ENCODE assay signal across 1 cellular context in the genomic region with DNA sequence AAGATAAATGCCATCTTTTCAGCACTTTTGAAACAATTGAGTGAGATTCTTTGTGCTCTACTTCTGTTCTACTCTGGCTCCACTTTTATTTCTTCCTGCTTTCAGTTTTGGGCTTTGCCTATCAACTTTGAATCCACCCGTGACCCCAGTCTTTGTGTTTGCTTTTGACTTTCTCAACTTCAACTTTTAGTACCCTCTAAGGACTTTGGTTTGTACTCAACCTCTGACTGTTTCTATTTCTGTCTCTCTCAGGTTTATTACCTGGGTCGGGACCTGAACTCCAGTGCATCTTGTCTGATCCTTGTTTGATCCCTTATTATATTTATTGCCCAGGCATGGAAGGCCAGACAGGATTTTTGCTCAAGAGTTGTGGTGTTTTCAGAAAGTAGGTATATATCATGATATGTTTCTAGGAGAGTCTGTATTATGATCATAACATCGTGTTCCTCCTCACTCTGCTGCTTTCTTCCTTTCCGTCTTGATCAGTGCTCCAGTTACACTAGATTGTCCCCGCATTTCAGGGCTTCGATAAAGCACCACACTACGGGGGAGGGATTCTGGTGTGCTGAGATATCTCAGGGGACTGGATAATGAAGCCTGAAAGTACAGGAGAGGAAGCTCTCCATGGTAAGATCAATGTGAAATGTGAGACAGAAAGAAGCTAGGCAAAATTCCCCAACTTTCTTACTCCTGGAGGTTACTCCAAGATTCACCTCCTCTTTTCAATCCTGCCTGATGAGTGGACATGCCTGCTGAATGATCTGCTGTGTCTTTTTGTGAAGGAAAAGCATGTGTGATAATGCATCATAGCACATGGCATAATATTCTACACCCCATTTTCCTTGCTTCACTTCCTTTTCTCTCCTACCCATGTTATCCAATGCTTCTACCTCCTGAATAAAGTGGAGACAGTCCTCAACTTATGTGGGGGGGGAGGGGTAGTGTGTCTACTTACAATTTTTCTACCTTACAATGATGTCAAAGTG.
TF ChIP-seq lines count a peak whose summit lies in the region.

No MANE protein-coding gene starts in this region.

TF ChIP-seq in K562, 482 proteins besides CTCF, POLR2A, EP300 and RAD21 (continued from another document and continues in another):
- TF ChIP-seq, protein P1, sequence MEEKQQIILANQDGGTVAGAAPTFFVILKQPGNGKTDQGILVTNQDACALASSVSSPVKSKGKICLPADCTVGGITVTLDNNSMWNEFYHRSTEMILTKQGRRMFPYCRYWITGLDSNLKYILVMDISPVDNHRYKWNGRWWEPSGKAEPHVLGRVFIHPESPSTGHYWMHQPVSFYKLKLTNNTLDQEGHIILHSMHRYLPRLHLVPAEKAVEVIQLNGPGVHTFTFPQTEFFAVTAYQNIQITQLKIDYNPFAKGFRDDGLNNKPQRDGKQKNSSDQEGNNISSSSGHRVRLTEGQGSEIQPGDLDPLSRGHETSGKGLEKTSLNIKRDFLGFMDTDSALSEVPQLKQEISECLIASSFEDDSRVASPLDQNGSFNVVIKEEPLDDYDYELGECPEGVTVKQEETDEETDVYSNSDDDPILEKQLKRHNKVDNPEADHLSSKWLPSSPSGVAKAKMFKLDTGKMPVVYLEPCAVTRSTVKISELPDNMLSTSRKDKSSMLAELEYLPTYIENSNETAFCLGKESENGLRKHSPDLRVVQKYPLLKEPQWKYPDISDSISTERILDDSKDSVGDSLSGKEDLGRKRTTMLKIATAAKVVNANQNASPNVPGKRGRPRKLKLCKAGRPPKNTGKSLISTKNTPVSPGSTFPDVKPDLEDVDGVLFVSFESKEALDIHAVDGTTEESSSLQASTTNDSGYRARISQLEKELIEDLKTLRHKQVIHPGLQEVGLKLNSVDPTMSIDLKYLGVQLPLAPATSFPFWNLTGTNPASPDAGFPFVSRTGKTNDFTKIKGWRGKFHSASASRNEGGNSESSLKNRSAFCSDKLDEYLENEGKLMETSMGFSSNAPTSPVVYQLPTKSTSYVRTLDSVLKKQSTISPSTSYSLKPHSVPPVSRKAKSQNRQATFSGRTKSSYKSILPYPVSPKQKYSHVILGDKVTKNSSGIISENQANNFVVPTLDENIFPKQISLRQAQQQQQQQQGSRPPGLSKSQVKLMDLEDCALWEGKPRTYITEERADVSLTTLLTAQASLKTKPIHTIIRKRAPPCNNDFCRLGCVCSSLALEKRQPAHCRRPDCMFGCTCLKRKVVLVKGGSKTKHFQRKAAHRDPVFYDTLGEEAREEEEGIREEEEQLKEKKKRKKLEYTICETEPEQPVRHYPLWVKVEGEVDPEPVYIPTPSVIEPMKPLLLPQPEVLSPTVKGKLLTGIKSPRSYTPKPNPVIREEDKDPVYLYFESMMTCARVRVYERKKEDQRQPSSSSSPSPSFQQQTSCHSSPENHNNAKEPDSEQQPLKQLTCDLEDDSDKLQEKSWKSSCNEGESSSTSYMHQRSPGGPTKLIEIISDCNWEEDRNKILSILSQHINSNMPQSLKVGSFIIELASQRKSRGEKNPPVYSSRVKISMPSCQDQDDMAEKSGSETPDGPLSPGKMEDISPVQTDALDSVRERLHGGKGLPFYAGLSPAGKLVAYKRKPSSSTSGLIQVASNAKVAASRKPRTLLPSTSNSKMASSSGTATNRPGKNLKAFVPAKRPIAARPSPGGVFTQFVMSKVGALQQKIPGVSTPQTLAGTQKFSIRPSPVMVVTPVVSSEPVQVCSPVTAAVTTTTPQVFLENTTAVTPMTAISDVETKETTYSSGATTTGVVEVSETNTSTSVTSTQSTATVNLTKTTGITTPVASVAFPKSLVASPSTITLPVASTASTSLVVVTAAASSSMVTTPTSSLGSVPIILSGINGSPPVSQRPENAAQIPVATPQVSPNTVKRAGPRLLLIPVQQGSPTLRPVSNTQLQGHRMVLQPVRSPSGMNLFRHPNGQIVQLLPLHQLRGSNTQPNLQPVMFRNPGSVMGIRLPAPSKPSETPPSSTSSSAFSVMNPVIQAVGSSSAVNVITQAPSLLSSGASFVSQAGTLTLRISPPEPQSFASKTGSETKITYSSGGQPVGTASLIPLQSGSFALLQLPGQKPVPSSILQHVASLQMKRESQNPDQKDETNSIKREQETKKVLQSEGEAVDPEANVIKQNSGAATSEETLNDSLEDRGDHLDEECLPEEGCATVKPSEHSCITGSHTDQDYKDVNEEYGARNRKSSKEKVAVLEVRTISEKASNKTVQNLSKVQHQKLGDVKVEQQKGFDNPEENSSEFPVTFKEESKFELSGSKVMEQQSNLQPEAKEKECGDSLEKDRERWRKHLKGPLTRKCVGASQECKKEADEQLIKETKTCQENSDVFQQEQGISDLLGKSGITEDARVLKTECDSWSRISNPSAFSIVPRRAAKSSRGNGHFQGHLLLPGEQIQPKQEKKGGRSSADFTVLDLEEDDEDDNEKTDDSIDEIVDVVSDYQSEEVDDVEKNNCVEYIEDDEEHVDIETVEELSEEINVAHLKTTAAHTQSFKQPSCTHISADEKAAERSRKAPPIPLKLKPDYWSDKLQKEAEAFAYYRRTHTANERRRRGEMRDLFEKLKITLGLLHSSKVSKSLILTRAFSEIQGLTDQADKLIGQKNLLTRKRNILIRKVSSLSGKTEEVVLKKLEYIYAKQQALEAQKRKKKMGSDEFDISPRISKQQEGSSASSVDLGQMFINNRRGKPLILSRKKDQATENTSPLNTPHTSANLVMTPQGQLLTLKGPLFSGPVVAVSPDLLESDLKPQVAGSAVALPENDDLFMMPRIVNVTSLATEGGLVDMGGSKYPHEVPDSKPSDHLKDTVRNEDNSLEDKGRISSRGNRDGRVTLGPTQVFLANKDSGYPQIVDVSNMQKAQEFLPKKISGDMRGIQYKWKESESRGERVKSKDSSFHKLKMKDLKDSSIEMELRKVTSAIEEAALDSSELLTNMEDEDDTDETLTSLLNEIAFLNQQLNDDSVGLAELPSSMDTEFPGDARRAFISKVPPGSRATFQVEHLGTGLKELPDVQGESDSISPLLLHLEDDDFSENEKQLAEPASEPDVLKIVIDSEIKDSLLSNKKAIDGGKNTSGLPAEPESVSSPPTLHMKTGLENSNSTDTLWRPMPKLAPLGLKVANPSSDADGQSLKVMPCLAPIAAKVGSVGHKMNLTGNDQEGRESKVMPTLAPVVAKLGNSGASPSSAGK (IDR thresholded peaks at IDR 0.05) = peak; percentile 96
- TF ChIP-seq U2AF2 (optimal IDR thresholded peaks at IDR 0.05; ENCODE audit: low read depth, low read length) (no peak), MTA1 (IDR thresholded peaks at IDR 0.05; ENCODE audit: borderline replicate concordance) (no peak), POLR2AphosphoS5 (IDR thresholded peaks at IDR 0.05; ENCODE audit: control insufficient read depth, insufficient read depth, low read depth, low read length) (peak; percentile 76), ZNF507 (tag; conservative IDR thresholded peaks at IDR 0.05) (no peak), BACH1 (tag; IDR thresholded peaks at IDR 0.05) (no peak), ZNF644 (tag; IDR thresholded peaks at IDR 0.05; ENCODE audit: low read depth) (no peak), CBFA2T3 (IDR thresholded peaks at IDR 0.05) (peak; percentile 93), SRSF9 (IDR thresholded peaks at IDR 0.05; ENCODE audit: borderline replicate concordance, low read depth, low read length) (no peak), ZNF253 (CRISPR knock-in tag; conservative IDR thresholded peaks at IDR 0.05) (no peak), PTRF (tag; IDR thresholded peaks at IDR 0.05) (no peak), NCOA1 (IDR thresholded peaks at IDR 0.05; ENCODE audit: low read depth) (0 out of 2 replicates have a peak, but pooled peaks have one; percentile 12), CBFA2T2 (conservative IDR thresholded peaks at IDR 0.05) (peak; percentile 85), SREBF2 (CRISPR knock-in tag; IDR thresholded peaks at IDR 0.05) (no peak), CSDE1 (IDR thresholded peaks at IDR 0.05) (no peak), TCF7L2 (IDR thresholded peaks at IDR 0.05; ENCODE audit: low read depth, low read length) (no peak), ETV1 (tag; conservative IDR thresholded peaks at IDR 0.05; ENCODE audit: low read depth) (no peak), ZFP36 (IDR thresholded peaks at IDR 0.05; ENCODE audit: low read depth, low read length, partially characterized antibody) (no peak), SOX6 (IDR thresholded peaks at IDR 0.05) (peak; percentile 43; the same call in 1 of the 2 replicates), EHMT2 (IDR thresholded peaks at IDR 0.05) (peak; percentile 10; the same call in 1 of the 2 replicates), BRD9 (IDR thresholded peaks at IDR 0.05; ENCODE audit: low read depth, partially characterized antibody) (no peak), ZNF311 (CRISPR knock-in tag; IDR thresholded peaks at IDR 0.05) (no peak), ZNF212 (CRISPR knock-in tag; IDR thresholded peaks at IDR 0.05) (no peak)
- TF ChIP-seq, protein P2, sequence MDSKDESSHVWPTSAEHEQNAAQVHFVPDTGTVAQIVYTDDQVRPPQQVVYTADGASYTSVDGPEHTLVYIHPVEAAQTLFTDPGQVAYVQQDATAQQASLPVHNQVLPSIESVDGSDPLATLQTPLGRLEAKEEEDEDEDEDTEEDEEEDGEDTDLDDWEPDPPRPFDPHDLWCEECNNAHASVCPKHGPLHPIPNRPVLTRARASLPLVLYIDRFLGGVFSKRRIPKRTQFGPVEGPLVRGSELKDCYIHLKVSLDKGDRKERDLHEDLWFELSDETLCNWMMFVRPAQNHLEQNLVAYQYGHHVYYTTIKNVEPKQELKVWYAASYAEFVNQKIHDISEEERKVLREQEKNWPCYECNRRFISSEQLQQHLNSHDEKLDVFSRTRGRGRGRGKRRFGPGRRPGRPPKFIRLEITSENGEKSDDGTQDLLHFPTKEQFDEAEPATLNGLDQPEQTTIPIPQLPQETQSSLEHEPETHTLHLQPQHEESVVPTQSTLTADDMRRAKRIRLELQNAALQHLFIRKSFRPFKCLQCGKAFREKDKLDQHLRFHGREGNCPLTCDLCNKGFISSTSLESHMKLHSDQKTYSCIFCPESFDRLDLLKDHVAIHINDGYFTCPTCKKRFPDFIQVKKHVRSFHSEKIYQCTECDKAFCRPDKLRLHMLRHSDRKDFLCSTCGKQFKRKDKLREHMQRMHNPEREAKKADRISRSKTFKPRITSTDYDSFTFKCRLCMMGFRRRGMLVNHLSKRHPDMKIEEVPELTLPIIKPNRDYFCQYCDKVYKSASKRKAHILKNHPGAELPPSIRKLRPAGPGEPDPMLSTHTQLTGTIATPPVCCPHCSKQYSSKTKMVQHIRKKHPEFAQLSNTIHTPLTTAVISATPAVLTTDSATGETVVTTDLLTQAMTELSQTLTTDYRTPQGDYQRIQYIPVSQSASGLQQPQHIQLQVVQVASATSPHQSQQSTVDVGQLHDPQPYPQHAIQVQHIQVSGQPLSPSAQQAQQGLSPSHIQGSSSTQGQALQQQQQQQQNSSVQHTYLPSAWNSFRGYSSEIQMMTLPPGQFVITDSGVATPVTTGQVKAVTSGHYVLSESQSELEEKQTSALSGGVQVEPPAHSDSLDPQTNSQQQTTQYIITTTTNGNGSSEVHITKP (IDR thresholded peaks at IDR 0.05; ENCODE audit: partially characterized antibody) = peak; percentile 28
- TF ChIP-seq, protein P3, sequence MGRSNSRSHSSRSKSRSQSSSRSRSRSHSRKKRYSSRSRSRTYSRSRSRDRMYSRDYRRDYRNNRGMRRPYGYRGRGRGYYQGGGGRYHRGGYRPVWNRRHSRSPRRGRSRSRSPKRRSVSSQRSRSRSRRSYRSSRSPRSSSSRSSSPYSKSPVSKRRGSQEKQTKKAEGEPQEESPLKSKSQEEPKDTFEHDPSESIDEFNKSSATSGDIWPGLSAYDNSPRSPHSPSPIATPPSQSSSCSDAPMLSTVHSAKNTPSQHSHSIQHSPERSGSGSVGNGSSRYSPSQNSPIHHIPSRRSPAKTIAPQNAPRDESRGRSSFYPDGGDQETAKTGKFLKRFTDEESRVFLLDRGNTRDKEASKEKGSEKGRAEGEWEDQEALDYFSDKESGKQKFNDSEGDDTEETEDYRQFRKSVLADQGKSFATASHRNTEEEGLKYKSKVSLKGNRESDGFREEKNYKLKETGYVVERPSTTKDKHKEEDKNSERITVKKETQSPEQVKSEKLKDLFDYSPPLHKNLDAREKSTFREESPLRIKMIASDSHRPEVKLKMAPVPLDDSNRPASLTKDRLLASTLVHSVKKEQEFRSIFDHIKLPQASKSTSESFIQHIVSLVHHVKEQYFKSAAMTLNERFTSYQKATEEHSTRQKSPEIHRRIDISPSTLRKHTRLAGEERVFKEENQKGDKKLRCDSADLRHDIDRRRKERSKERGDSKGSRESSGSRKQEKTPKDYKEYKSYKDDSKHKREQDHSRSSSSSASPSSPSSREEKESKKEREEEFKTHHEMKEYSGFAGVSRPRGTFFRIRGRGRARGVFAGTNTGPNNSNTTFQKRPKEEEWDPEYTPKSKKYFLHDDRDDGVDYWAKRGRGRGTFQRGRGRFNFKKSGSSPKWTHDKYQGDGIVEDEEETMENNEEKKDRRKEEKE (IDR thresholded peaks at IDR 0.05; ENCODE audit: borderline replicate concordance in 1 of 2, control insufficient read depth in 1 of 2, low read depth in 2 of 2, low read length in 1 of 2) = no peak
- TF ChIP-seq, protein P4, sequence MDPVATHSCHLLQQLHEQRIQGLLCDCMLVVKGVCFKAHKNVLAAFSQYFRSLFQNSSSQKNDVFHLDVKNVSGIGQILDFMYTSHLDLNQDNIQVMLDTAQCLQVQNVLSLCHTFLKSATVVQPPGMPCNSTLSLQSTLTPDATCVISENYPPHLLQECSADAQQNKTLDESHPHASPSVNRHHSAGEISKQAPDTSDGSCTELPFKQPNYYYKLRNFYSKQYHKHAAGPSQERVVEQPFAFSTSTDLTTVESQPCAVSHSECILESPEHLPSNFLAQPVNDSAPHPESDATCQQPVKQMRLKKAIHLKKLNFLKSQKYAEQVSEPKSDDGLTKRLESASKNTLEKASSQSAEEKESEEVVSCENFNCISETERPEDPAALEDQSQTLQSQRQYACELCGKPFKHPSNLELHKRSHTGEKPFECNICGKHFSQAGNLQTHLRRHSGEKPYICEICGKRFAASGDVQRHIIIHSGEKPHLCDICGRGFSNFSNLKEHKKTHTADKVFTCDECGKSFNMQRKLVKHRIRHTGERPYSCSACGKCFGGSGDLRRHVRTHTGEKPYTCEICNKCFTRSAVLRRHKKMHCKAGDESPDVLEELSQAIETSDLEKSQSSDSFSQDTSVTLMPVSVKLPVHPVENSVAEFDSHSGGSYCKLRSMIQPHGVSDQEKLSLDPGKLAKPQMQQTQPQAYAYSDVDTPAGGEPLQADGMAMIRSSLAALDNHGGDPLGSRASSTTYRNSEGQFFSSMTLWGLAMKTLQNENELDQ (CRISPR knock-in tag; IDR thresholded peaks at IDR 0.05; ENCODE audit: borderline replicate concordance) = no peak
- TF ChIP-seq, protein P5, sequence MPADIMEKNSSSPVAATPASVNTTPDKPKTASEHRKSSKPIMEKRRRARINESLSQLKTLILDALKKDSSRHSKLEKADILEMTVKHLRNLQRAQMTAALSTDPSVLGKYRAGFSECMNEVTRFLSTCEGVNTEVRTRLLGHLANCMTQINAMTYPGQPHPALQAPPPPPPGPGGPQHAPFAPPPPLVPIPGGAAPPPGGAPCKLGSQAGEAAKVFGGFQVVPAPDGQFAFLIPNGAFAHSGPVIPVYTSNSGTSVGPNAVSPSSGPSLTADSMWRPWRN (IDR thresholded peaks at IDR 0.05; ENCODE audit: low read depth) = no peak
- TF ChIP-seq, protein P6, sequence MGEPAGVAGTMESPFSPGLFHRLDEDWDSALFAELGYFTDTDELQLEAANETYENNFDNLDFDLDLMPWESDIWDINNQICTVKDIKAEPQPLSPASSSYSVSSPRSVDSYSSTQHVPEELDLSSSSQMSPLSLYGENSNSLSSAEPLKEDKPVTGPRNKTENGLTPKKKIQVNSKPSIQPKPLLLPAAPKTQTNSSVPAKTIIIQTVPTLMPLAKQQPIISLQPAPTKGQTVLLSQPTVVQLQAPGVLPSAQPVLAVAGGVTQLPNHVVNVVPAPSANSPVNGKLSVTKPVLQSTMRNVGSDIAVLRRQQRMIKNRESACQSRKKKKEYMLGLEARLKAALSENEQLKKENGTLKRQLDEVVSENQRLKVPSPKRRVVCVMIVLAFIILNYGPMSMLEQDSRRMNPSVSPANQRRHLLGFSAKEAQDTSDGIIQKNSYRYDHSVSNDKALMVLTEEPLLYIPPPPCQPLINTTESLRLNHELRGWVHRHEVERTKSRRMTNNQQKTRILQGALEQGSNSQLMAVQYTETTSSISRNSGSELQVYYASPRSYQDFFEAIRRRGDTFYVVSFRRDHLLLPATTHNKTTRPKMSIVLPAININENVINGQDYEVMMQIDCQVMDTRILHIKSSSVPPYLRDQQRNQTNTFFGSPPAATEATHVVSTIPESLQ (CRISPR knock-in tag; IDR thresholded peaks at IDR 0.05) = no peak
